ENCODE assay signal across 8 cellular contexts in genomic region chr2:223957092-223957851, GRCh38. TPM values are rescaled to one million over a fixed set of nuclear protein-coding genes. Genes with fewer than 3 reads are reported as not detected.
DNase-seq lines count a peak whose midpoint lies in the region; ATAC-seq and TF ChIP-seq lines count a peak whose summit lies in the region.

Gene MRPL44, plus strand, starts transcription at chr2:223957463. Its CDS starts 10 bp downstream, at chr2:223957473.

- peak; percentile 94 for ATAC-seq in HG03460 (IDR thresholded peaks at IDR 0.05; ENCODE audit: unreplicated experiment)

- peak within 1 kb of the TSS; percentile 95 for H3K4me3 Mint-ChIP-seq in activated CD4-positive, alpha-beta T cell treated with anti-CD3 and anti-CD28 coated beads, Interleukin-2, amount 10 ng/mL, durations not matched to agents 24 days and 14 days

- H3K27ac Mint-ChIP-seq in activated CD4-positive, alpha-beta T cell treated with anti-CD3 and anti-CD28 coated beads, Interleukin-2, amount 10 ng/mL, durations not matched to agents 24 days and 14 days = peak within 1 kb of the TSS; percentile 95

- H3K27me3 ChIP-seq in BE2C = no peaks in the 10 kb centered on the region
- no peaks in the 10 kb centered on the region for H3K27me3 ChIP-seq in layer of hippocampus (ENCODE audit: control insufficient read depth, insufficient read depth, low read length)

- peak within 1 kb of the TSS; percentile 73 for H3K4me3 ChIP-seq in BE2C (ENCODE audit: low read depth, low read length)
- H3K4me3 ChIP-seq in coronary artery = peak within 1 kb of the TSS; percentile 77

- peaks cover 62% of the 10 kb centered on the region for H3K4me1 Mint-ChIP-seq in activated CD4-positive, alpha-beta T cell treated with anti-CD3 and anti-CD28 coated beads, Interleukin-2, amount 10 ng/mL, durations not matched to agents 24 days and 14 days

- no peaks in the 10 kb centered on the region for H3K9me3 Mint-ChIP-seq in activated CD4-positive, alpha-beta T cell treated with anti-CD3 and anti-CD28 coated beads, Interleukin-2, amount 10 ng/mL, durations not matched to agents 24 days and 14 days

- H3K9me3 ChIP-seq in BE2C = no peaks in the 10 kb centered on the region

- H3K4me1 ChIP-seq in BE2C = peaks cover 4% of the 10 kb centered on the region

- DNase-seq in BE2C (peak; percentile 97), GM19240 (ENCODE audit: insufficient read length, low spot score) (peak; percentile 43), NCI-H526 treated with DMSO at 0.1 percent for 48 hours (lab: John Stamatoyannopoulos, UW) (peak; percentile 87), coronary artery (ENCODE audit: low spot score) (peak; percentile 97)
- peak; percentile 100 for DNase-seq in activated CD4-positive, alpha-beta T cell treated with anti-CD3 and anti-CD28 coated beads, Interleukin-2, amount 10 ng/mL, durations not matched to agents 24 days and 14 days
- peak; percentile 96 for DNase-seq in stimulated activated CD4-positive, alpha-beta T cell treated with anti-CD3 and anti-CD28 coated beads, Interleukin-1b, Interleukin-23, amount 100 ng/mL, for 48 hours

- no peaks in the 10 kb centered on the region for H3K27me3 Mint-ChIP-seq in activated CD4-positive, alpha-beta T cell treated with anti-CD3 and anti-CD28 coated beads, Interleukin-2, amount 10 ng/mL, durations not matched to agents 24 days and 14 days

- H3K36me3 ChIP-seq in BE2C = peaks cover 30% of the 10 kb centered on the region

- intact Hi-C loops in activated CD4-positive, alpha-beta T cell treated with anti-CD3 and anti-CD28 coated beads, Interleukin-2, amount 10 ng/mL, durations not matched to agents 24 days and 14 days (cut with micrococcal nuclease) = loop anchor here (1.0 to 5.0 kb wide), 9 partner anchors 12 to 1085 kb away; partner anchors contain the start of genes AP1S3, CUL3, DOCK10 and WDFY1

- H3K36me3 Mint-ChIP-seq in activated CD4-positive, alpha-beta T cell treated with anti-CD3 and anti-CD28 coated beads, Interleukin-2, amount 10 ng/mL, durations not matched to agents 24 days and 14 days (ENCODE audit: low read depth) = peaks cover 31% of the 10 kb centered on the region

- TF ChIP-seq CTCF in BE2C (IDR thresholded peaks at IDR 0.05; ENCODE audit: low read depth, low read length) = no peak
- no peak for TF ChIP-seq CTCF in coronary artery (IDR thresholded peaks at IDR 0.05)

- H3K27ac ChIP-seq in coronary artery (peak within 1 kb of the TSS; percentile 73 to 82), layer of hippocampus (ENCODE audit: low read depth, low read length) (peak within 1 kb of the TSS; percentile 77)

RNA-seq across cellular contexts. Expression of gene MRPL44, which starts in this region (rescaled TPM):
- polyA plus RNA-seq in BE2C (2012; ENCODE audit: insufficient read depth, insufficient read length, low read depth) = 60.9 TPM
- 37.3 and 37.4 TPM in 2 replicates for total RNA-seq in activated CD4-positive, alpha-beta T cell treated with anti-CD3 and anti-CD28 coated beads, Interleukin-2, amount 10 ng/mL, durations not matched to agents 24 days and 14 days

Comparison
In these comparisons a context has a peak if more than half of its experiments do, and no peak if none do; other contexts are left out.
1. Peak in every context shown above with its lines: DNase-seq, ATAC-seq, H3K4me3 ChIP-seq and H3K27ac ChIP-seq.
2. DNase-seq: peak in every context shown above with its lines; median percentile 100 in activated CD4-positive, alpha-beta T cell treated with anti-CD3 and anti-CD28 coated beads, Interleukin-2, amount 10 ng/mL, durations not matched to agents 24 days and 14 days; 97 in BE2C; 97 in coronary artery; 96 in stimulated activated CD4-positive, alpha-beta T cell treated with anti-CD3 and anti-CD28 coated beads, Interleukin-1b, Interleukin-23, amount 100 ng/mL, for 48 hours; 87 in NCI-H526 treated with DMSO at 0.1 percent for 48 hours; 43 in GM19240.